ENCODE assay signal across 8 cellular contexts in the genomic region with DNA sequence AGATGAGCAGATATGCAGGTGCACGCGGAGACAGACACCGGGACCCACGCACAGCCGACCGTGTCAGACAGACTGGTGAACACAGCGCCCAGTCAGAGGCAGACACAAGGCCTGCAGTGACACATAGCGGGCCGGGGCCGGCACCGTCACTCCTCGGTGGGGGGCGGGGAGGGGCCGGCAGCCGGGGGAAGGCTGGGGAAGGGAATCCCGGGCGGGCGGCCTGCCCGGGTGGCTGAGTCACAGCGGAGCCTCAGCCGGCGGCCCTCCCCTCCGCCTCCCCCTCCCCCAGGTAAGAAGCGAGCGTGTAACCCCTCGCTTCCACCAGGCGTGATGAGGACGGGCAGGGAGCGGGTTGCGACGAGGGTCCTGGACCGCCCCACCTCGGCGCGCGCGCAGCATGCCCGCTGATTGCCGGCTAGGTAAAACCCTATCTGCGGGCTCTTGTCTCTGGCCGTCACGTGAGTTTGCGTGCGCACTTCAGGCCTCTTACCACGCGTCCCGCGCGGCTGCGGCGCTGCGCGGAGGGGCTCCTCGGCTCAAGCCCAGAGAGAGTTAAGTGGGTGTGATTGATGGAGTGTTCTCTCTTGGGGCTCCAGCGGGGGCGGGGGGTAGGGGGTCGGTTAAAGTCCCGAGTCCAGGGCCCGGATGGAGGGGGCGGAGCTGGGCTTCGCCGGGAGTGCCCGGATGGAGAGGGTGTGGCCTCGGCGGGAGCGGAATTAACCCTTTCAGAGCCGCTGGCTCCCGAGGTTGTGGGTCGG.
DNase-seq lines count a peak whose midpoint lies in the region; ATAC-seq lines count a peak whose summit lies in the region.

No MANE protein-coding gene starts in this region.

- no peaks in the 10 kb centered on the region for H3K9me3 Mint-ChIP-seq in T-helper 2 cell treated with Interferon-gamma antibody and Interleukin-4, amounts not matched to agents 5 μg/mL and 100 μg/mL, for 36 hours

- no peaks in the 10 kb centered on the region for H3K9me3 ChIP-seq in HAP-1

- peak; percentile 89 for DNase-seq in DMS79 (lab: John Stamatoyannopoulos, UW)
- peak; percentile 82 to 95 for DNase-seq in HAP-1 (ENCODE audit: low spot score in 2 of 2)
- DNase-seq in NCI-H1436 treated with DMSO at 0.1 percent for 48 hours (lab: John Stamatoyannopoulos, UW), result peak; percentile 51
- DNase-seq in T-helper 2 cell treated with Interferon-gamma antibody and Interleukin-4, amounts not matched to agents 5 μg/mL and 100 μg/mL, for 36 hours (ENCODE audit: low spot score), result peak; percentile 87
- DNase-seq in anterior cingulate cortex (lab: John Stamatoyannopoulos, UW), result peak; percentile 63 to 96 (median 88)
- DNase-seq in hepatic stellate cell (ENCODE audit: low spot score), result peak; percentile 92
- DNase-seq in retina, result peak; percentile 96

- H3K36me3 Mint-ChIP-seq in T-helper 2 cell treated with Interferon-gamma antibody and Interleukin-4, amounts not matched to agents 5 μg/mL and 100 μg/mL, for 36 hours (ENCODE audit: low read depth), result peaks cover under 1% of the 10 kb centered on the region

- H3K27me3 Mint-ChIP-seq in T-helper 2 cell treated with Interferon-gamma antibody and Interleukin-4, amounts not matched to agents 5 μg/mL and 100 μg/mL, for 36 hours (ENCODE audit: low read depth), result no peaks in the 10 kb centered on the region

- H3K36me3 ChIP-seq in HAP-1 (replicated peaks), result peaks cover 7% of the 10 kb centered on the region; the same call in 1 of the 2 replicates

- no peak for ATAC-seq in GM19328 (IDR thresholded peaks at IDR 0.05; ENCODE audit: unreplicated experiment)

- no peaks in the 10 kb centered on the region for H3K27me3 ChIP-seq in HAP-1 (ENCODE audit: low read depth)

- H3K4me1 Mint-ChIP-seq in T-helper 2 cell treated with Interferon-gamma antibody and Interleukin-4, amounts not matched to agents 5 μg/mL and 100 μg/mL, for 36 hours (ENCODE audit: low read depth), result peaks cover 57% of the 10 kb centered on the region

- H3K27ac Mint-ChIP-seq in T-helper 2 cell treated with Interferon-gamma antibody and Interleukin-4, amounts not matched to agents 5 μg/mL and 100 μg/mL, for 36 hours, result peak overlapping the region; percentile 99

- in situ Hi-C loops in HAP-1 (cut with MboI; ENCODE audit: low sequenced_read_pairs), result no loop called here

- peak overlapping the region; percentile 76 for H3K4me3 ChIP-seq in HAP-1

- H3K4me1 ChIP-seq in HAP-1, result peaks cover 36% of the 10 kb centered on the region

- peak overlapping the region; percentile 99 for H3K4me3 Mint-ChIP-seq in T-helper 2 cell treated with Interferon-gamma antibody and Interleukin-4, amounts not matched to agents 5 μg/mL and 100 μg/mL, for 36 hours
